ENCODE assay signal across 14 cellular contexts in genomic region chr14:51336304-51336703, GRCh38.
"Had no signal": no experiment of that assay in that cellular context is flagged by ENCODE, and none has a peak within 500 bp of the region (broad histone marks: within the 10 kb centered on the region; RNA-seq: fewer than 3 reads in every experiment).

No MANE protein-coding gene starts in this region.

- H3K9me3 ChIP-seq: ascending aorta, heart left ventricle, ovary, thoracic aorta had no signal

- ATAC-seq: foreskin keratinocyte; left colon; stimulated activated naive CD8-positive, alpha-beta T cell treated with anti-CD3 and anti-CD28 coated beads, Interleukin-15, Interleukin-2, amounts not matched to agents 100 U/mL and 50 U/mL, for 24 hours had no signal

- DNase-seq: activated CD4-positive, alpha-beta T cell treated with anti-CD3 and anti-CD28 coated beads, Interleukin-2, amount 50 U/mL, for 1 hour; activated CD8-positive, alpha-beta memory T cell treated with anti-CD3 and anti-CD28 coated beads for 24 hours; activated naive CD4-positive, alpha-beta T cell; foreskin keratinocyte; heart left ventricle; left colon; naive B cell; ovary; stimulated activated CD4-positive, alpha-beta T cell treated with anti-CD3 and anti-CD28 coated beads, Interleukin-4, amount 100 ng/mL, for 24 hours; stimulated activated naive CD8-positive, alpha-beta T cell treated with anti-CD3 and anti-CD28 coated beads, Interleukin-15, Interleukin-2, amounts not matched to agents 100 U/mL and 50 U/mL, for 24 hours had no signal

- H3K4me1 ChIP-seq: neural progenitor cell had no signal

- H3K4me3 ChIP-seq: ascending aorta, heart left ventricle, neural progenitor cell, ovary, SK-N-MC, thoracic aorta had no signal

- H3K36me3 ChIP-seq: ascending aorta, heart left ventricle, neural progenitor cell, ovary, thoracic aorta had no signal

- H3K27me3 ChIP-seq: ascending aorta, foreskin keratinocyte, heart left ventricle, neural progenitor cell, ovary had no signal

- H3K27ac ChIP-seq: ascending aorta, neural progenitor cell, ovary, SK-N-MC, thoracic aorta had no signal

- H3K9ac ChIP-seq: neural progenitor cell had no signal
